In genomic region chr17:40074871-40075215, GRCh38 we compare ENCODE assay signal across 1 cellular context.
TF ChIP-seq lines count a peak whose summit lies in the region.

No MANE protein-coding gene starts in this region.

TF ChIP-seq in GM12878, 131 proteins besides CTCF, POLR2A, EP300 and RAD21:
- TF ChIP-seq FOXM1 (IDR thresholded peaks at IDR 0.05; ENCODE audit: low read depth, low read length) = no peak
- no peak for TF ChIP-seq RFX5 (IDR thresholded peaks at IDR 0.05; ENCODE audit: low read depth, low read length)
- TF ChIP-seq BRCA1 (IDR thresholded peaks at IDR 0.05; ENCODE audit: low read depth, low read length) = no peak
- TF ChIP-seq PRDM15 (CRISPR knock-in tag; IDR thresholded peaks at IDR 0.05) = no peak
- no peak for TF ChIP-seq SMC3 (IDR thresholded peaks at IDR 0.05; ENCODE audit: borderline replicate concordance, low read length)
- TF ChIP-seq GATAD2B (conservative IDR thresholded peaks at IDR 0.05; ENCODE audit: low read depth) = no peak
- TF ChIP-seq WRNIP1 (IDR thresholded peaks at IDR 0.05; ENCODE audit: borderline replicate concordance, low read depth, low read length) = no peak
- TF ChIP-seq MLLT1 (IDR thresholded peaks at IDR 0.05) = no peak
- TF ChIP-seq JUND (IDR thresholded peaks at IDR 0.05; ENCODE audit: low read depth, low read length) = no peak
- TF ChIP-seq IRF3 (IDR thresholded peaks at IDR 0.05) = no peak
- no peak for TF ChIP-seq STAT3 (IDR thresholded peaks at IDR 0.05; ENCODE audit: low read depth, low read length)
- TF ChIP-seq TBL1XR1 (IDR thresholded peaks at IDR 0.05; ENCODE audit: low read depth, low read length) = no peak
- TF ChIP-seq HCFC1 (IDR thresholded peaks at IDR 0.05; ENCODE audit: low read length) = no peak
- TF ChIP-seq PBX3 (IDR thresholded peaks at IDR 0.05; ENCODE audit: insufficient replicate concordance, low read depth, low read length) = no peak
- TF ChIP-seq RELA (IDR thresholded peaks at IDR 0.05; ENCODE audit: borderline replicate concordance, partially characterized antibody) = no peak
- no peak for TF ChIP-seq SREBF1 (IDR thresholded peaks at IDR 0.05; ENCODE audit: low read length)
- no peak for TF ChIP-seq CUX1 (IDR thresholded peaks at IDR 0.05; ENCODE audit: insufficient replicate concordance, low read depth, low read length)
- TF ChIP-seq TCF12 (IDR thresholded peaks at IDR 0.05; ENCODE audit: low read depth, low read length) = no peak
TF ChIP-seq in GM12878: peak in this region for 0.
